ENCODE assay signal across 30 cellular contexts in genomic region chr22:29903371-29903770, GRCh38.
"Had no signal": no experiment of that assay in that cellular context is flagged by ENCODE, and none has a peak within 500 bp of the region (broad histone marks: within the 10 kb centered on the region; RNA-seq: fewer than 3 reads in every experiment).

No MANE protein-coding gene starts in this region.

- H3K27me3 ChIP-seq: ovary, right lobe of liver, sigmoid colon, suprapubic skin, testis, tibial artery, transverse colon, upper lobe of left lung, vagina had no signal

- ATAC-seq: naive thymus-derived CD8-positive, alpha-beta T cell; natural killer cell treated with Interleukin-12 subunit alpha and Interleukin-12 subunit beta and Interleukin-15 and Interleukin-18, amount 100 ng/mL, for 72 hours; psoas muscle; right cardiac atrium; right lobe of liver; stimulated activated memory B cell treated with anti-CD40 and anti-IgM and Interleukin-4, amounts not matched to agents 10 μg/mL and 1 μg/mL and 100 μg/mL, for 72 hours; stimulated activated naive CD8-positive, alpha-beta T cell treated with anti-CD3 and anti-CD28 coated beads, Interleukin-15, amount 100 ng/mL, for 72 hours; stimulated activated naive CD8-positive, alpha-beta T cell treated with anti-CD3 and anti-CD28 coated beads, Interleukin-15, Interleukin-2, amounts not matched to agents 100 U/mL and 50 U/mL, for 24 hours had no signal

- H3K4me1 ChIP-seq: parathyroid adenoma had no signal

- H3K27ac Mint-ChIP-seq: natural killer cell treated with Interleukin-12 subunit alpha and Interleukin-12 subunit beta and Interleukin-15 and Interleukin-18, amount 100 ng/mL, for 72 hours; nephron progenitor cell; progenitor cell of endocrine pancreas; stimulated activated memory B cell treated with anti-CD40 and anti-IgM and Interleukin-4, amounts not matched to agents 10 μg/mL and 1 μg/mL and 100 μg/mL, for 72 hours; stimulated activated naive CD8-positive, alpha-beta T cell treated with anti-CD3 and anti-CD28 coated beads, Interleukin-15, amount 100 ng/mL, for 72 hours had no signal

- H2AFZ ChIP-seq: parathyroid adenoma had no signal

- H3K4me3 ChIP-seq: ovary, psoas muscle, right lobe of liver, sigmoid colon, suprapubic skin, testis, tibial artery, transverse colon, upper lobe of left lung, vagina had no signal

- H3K27me3 Mint-ChIP-seq: naive B cell; naive thymus-derived CD8-positive, alpha-beta T cell; natural killer cell treated with Interleukin-12 subunit alpha and Interleukin-12 subunit beta and Interleukin-15 and Interleukin-18, amount 100 ng/mL, for 72 hours; progenitor cell of endocrine pancreas; stimulated activated memory B cell treated with anti-CD40 and anti-IgM and Interleukin-4, amounts not matched to agents 10 μg/mL and 1 μg/mL and 100 μg/mL, for 72 hours; stimulated activated naive CD8-positive, alpha-beta T cell treated with anti-CD3 and anti-CD28 coated beads, Interleukin-15, amount 100 ng/mL, for 72 hours had no signal

- DNase-seq: naive B cell; naive thymus-derived CD8-positive, alpha-beta T cell; nephron progenitor cell; nucleus accumbens; ovary; posterior cingulate gyrus; psoas muscle; right cardiac atrium; right lobe of liver; sigmoid colon; stimulated activated CD4-positive, alpha-beta T cell treated with anti-CD3 and anti-CD28 coated beads, Interleukin-15, amount 100 ng/mL, for 24 hours; stimulated activated CD4-positive, alpha-beta T cell treated with anti-CD3 and anti-CD28 coated beads, Interleukin-2, amount 100 ng/mL, for 24 hours; stimulated activated CD4-positive, alpha-beta T cell treated with anti-CD3 and anti-CD28 coated beads, Interleukin-2, amount 100 ng/mL, for 48 hours; stimulated activated CD4-positive, alpha-beta T cell treated with anti-CD3 and anti-CD28 coated beads, Interleukin-4, amount 100 ng/mL, for 4 hours; stimulated activated CD8-positive, alpha-beta memory T cell treated with anti-CD3 and anti-CD28 coated beads, Interleukin-4, amount 100 ng/mL, for 48 hours; stimulated activated naive CD4-positive, alpha-beta T cell; stimulated activated naive CD8-positive, alpha-beta T cell treated with anti-CD3 and anti-CD28 coated beads, Interleukin-15, amount 100 ng/mL, for 72 hours; stimulated activated naive CD8-positive, alpha-beta T cell treated with anti-CD3 and anti-CD28 coated beads, Interleukin-15, Interleukin-2, amounts not matched to agents 100 U/mL and 50 U/mL, for 24 hours; substantia nigra; testis; tibial artery; transverse colon; upper lobe of left lung had no signal

- H3K9me3 ChIP-seq: ovary, psoas muscle, right lobe of liver, sigmoid colon, suprapubic skin, testis, tibial artery, transverse colon, upper lobe of left lung, vagina had no signal

- H3K9me3 Mint-ChIP-seq: naive B cell; naive thymus-derived CD8-positive, alpha-beta T cell; natural killer cell treated with Interleukin-12 subunit alpha and Interleukin-12 subunit beta and Interleukin-15 and Interleukin-18, amount 100 ng/mL, for 72 hours; nephron progenitor cell; neural crest cell; stimulated activated memory B cell treated with anti-CD40 and anti-IgM and Interleukin-4, amounts not matched to agents 10 μg/mL and 1 μg/mL and 100 μg/mL, for 72 hours; stimulated activated naive CD8-positive, alpha-beta T cell treated with anti-CD3 and anti-CD28 coated beads, Interleukin-15, amount 100 ng/mL, for 72 hours had no signal

- H3K27ac ChIP-seq: ovary, parathyroid adenoma, right lobe of liver, sigmoid colon, suprapubic skin, testis, tibial artery, transverse colon, upper lobe of left lung, vagina had no signal

- H3K4me3 Mint-ChIP-seq: natural killer cell treated with Interleukin-12 subunit alpha and Interleukin-12 subunit beta and Interleukin-15 and Interleukin-18, amount 100 ng/mL, for 72 hours; nephron progenitor cell; neural crest cell; stimulated activated memory B cell treated with anti-CD40 and anti-IgM and Interleukin-4, amounts not matched to agents 10 μg/mL and 1 μg/mL and 100 μg/mL, for 72 hours; stimulated activated naive CD8-positive, alpha-beta T cell treated with anti-CD3 and anti-CD28 coated beads, Interleukin-15, amount 100 ng/mL, for 72 hours had no signal

- H3K36me3 Mint-ChIP-seq: naive B cell; natural killer cell treated with Interleukin-12 subunit alpha and Interleukin-12 subunit beta and Interleukin-15 and Interleukin-18, amount 100 ng/mL, for 72 hours; stimulated activated memory B cell treated with anti-CD40 and anti-IgM and Interleukin-4, amounts not matched to agents 10 μg/mL and 1 μg/mL and 100 μg/mL, for 72 hours had no signal

- H3K9ac ChIP-seq: parathyroid adenoma had no signal

- H3K36me3 ChIP-seq: ovary, right lobe of liver, sigmoid colon, suprapubic skin, tibial artery, transverse colon, upper lobe of left lung, vagina had no signal
